In the genomic region with DNA sequence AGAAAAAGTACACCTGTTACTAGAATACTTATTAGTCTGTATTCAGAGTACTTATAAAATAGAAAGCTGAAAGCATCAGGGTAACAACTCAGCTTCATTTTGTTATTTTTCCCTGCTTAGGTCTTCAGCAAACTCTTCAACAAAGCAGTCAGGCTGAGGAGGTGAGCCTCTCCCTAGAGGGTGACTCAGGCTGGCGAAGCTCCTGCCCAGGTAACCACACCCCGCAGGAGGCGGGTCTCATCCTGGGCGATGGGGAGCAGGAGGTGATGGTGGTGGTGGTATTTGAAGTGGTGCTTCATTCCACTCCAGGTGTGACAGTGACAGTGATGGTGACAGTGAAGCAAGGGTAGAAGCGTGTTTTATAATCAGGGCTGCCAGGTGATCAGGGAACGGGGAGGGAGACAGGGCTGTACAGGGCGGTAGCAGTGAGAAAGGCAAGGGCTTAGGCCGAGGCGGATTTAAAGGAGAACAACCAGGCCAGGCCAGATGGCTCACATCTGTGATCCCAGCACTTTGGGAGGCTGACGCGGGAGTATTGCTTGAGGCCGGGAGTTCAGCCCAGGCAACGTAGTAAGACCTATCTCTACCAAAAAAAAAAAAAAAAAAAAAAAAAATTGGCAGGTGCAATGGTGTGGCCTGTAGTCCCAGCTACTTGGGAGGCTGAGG, we compare ENCODE assay signal across 1 cellular context.
TF ChIP-seq lines count a peak whose summit lies in the region.

No MANE protein-coding gene starts in this region.

TF ChIP-seq in H1, 55 proteins besides CTCF, POLR2A, EP300 and RAD21:
- TF ChIP-seq GABPA (IDR thresholded peaks at IDR 0.05; ENCODE audit: borderline replicate concordance, insufficient read depth, low read length) (no peak), RFX5 (IDR thresholded peaks at IDR 0.05; ENCODE audit: borderline replicate concordance, low read depth, low read length) (no peak), TEAD4 (IDR thresholded peaks at IDR 0.05; ENCODE audit: low read depth, low read length) (no peak), ATF3 (IDR thresholded peaks at IDR 0.05; ENCODE audit: insufficient read depth, low read depth, low read length) (no peak), SIX5 (IDR thresholded peaks at IDR 0.05; ENCODE audit: low read depth, low read length) (no peak), TAF1 (IDR thresholded peaks at IDR 0.05; ENCODE audit: low read depth, low read length) (no peak), JUN (IDR thresholded peaks at IDR 0.05; ENCODE audit: low read depth, low read length) (no peak), YY1 (IDR thresholded peaks at IDR 0.05; ENCODE audit: low read depth, low read length) (no peak), GTF2F1 (IDR thresholded peaks at IDR 0.05; ENCODE audit: borderline replicate concordance, low read depth, low read length) (no peak), KDM1A (IDR thresholded peaks at IDR 0.05; ENCODE audit: borderline replicate concordance, low read length) (no peak)
- TF ChIP-seq, protein P1, sequence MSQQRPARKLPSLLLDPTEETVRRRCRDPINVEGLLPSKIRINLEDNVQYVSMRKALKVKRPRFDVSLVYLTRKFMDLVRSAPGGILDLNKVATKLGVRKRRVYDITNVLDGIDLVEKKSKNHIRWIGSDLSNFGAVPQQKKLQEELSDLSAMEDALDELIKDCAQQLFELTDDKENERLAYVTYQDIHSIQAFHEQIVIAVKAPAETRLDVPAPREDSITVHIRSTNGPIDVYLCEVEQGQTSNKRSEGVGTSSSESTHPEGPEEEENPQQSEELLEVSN (IDR thresholded peaks at IDR 0.05): no peak
TF ChIP-seq in H1: peak in this region for 0.
